8 cellular contexts compared by ENCODE assay signal in genomic region chr1:28417441-28418277, GRCh38. TPM values are rescaled to one million over a fixed set of nuclear protein-coding genes. Genes with fewer than 3 reads are reported as not detected.
DNase-seq lines count a peak whose midpoint lies in the region; TF ChIP-seq lines count a peak whose summit lies in the region.

No MANE protein-coding gene starts in this region.

- peaks cover 23 to 31% of the 10 kb centered on the region in 2 experiments for H3K4me1 Mint-ChIP-seq in H9

- peaks cover 0 to 5% (median 0%) of the 10 kb centered on the region in 3 experiments; a peak in 1 of 7 replicates for H3K36me3 Mint-ChIP-seq in H9 (ENCODE audit: insufficient read depth in 1 of 3, low read depth in 3 of 3)

- no peak overlapping the region for H2AFZ ChIP-seq in H9 (ENCODE audit: low read length)

- H3T11ph ChIP-seq in H9 (ENCODE audit: low read length): no peak overlapping the region

- no peak overlapping the region for H2AK5ac ChIP-seq in H9 (ENCODE audit: insufficient read length, low read length)

- in situ Hi-C loops in G401 (cut with HindIII; ENCODE audit: low sequenced_read_pairs): no loop called here

- no peak overlapping the region for H3K9ac ChIP-seq in H9 (ENCODE audit: extremely low read depth, insufficient read length, low read length)

- no peaks in the 10 kb centered on the region for H4K20me1 ChIP-seq in H9 (ENCODE audit: control insufficient read depth, insufficient read depth, insufficient read length)

- peak; percentile 49 for DNase-seq in AG20443 (ENCODE audit: low spot score)
- DNase-seq in H9: no peak
- DNase-seq in SW 1271 (lab: John Stamatoyannopoulos, UW): peak; percentile 54 to 81
- peak; percentile 30 to 70 for DNase-seq in foreskin fibroblast
- DNase-seq in G401 (ENCODE audit: low spot score): no peak
- no peak for DNase-seq in GM19240 (ENCODE audit: insufficient read length, low spot score)
- DNase-seq in effector CD4-positive, alpha-beta T cell: no peak
- DNase-seq in SIG-M5 (lab: John Stamatoyannopoulos, UW): no peak

- no peaks in the 10 kb centered on the region for H3K23me2 ChIP-seq in H9 (ENCODE audit: insufficient read length, low read depth, low read length, poor library complexity, severe bottlenecking)

- no peak overlapping the region for H4K8ac ChIP-seq in H9 (replicated peaks; ENCODE audit: insufficient read length, low read depth, low read length)

- H3K27me3 Mint-ChIP-seq in H9 (ENCODE audit: low read depth): no peaks in the 10 kb centered on the region

- no peak overlapping the region for H3K18ac ChIP-seq in H9 (ENCODE audit: insufficient read length, low read depth, low read length)

- H4K91ac ChIP-seq in H9 (ENCODE audit: insufficient read length, low read depth, low read length): no peak overlapping the region

- no peak overlapping the region for H2BK15ac ChIP-seq in H9 (ENCODE audit: low read depth, low read length)

- no peak overlapping the region for H3K4me3 Mint-ChIP-seq in H9

- TF ChIP-seq CTCF in H9 (conservative IDR thresholded peaks at IDR 0.05) (no peak), foreskin fibroblast (IDR thresholded peaks at IDR 0.05; ENCODE audit: low read depth, low read length) (no peak)

- no peak overlapping the region for H3K4ac ChIP-seq in H9 (ENCODE audit: low read depth, low read length)

- H3K27ac ChIP-seq in H9 (ENCODE audit: insufficient read length, low read depth, low read length): no peak overlapping the region

- H2BK120ac ChIP-seq in H9 (ENCODE audit: low read depth, low read length, poor library complexity, severe bottlenecking): no peak overlapping the region

- no peaks in the 10 kb centered on the region for H3K27me3 ChIP-seq in H9 (ENCODE audit: insufficient read depth, low read length)

- H3K4me2 ChIP-seq in H9 (ENCODE audit: insufficient read depth, insufficient read length, low read length): no peak overlapping the region

- H3K79me2 ChIP-seq in H9 (ENCODE audit: insufficient read depth, low read length): peaks cover 1% of the 10 kb centered on the region; the same call in 1 of the 2 replicates

- no peak overlapping the region for H2BK20ac ChIP-seq in H9 (ENCODE audit: low read depth, low read length, poor library complexity, severe bottlenecking)

- H3K56ac ChIP-seq in H9 (ENCODE audit: insufficient read length, low read depth, low read length): no peak overlapping the region

- H3K9me3 ChIP-seq in H9 (ENCODE audit: control insufficient read depth, low read depth, low read length): no peaks in the 10 kb centered on the region

- no peak overlapping the region for H2BK12ac ChIP-seq in H9 (ENCODE audit: insufficient read length, low read depth, low read length)

- H3K9me3 Mint-ChIP-seq in H9: no peaks in the 10 kb centered on the region

- WGBS in H9 (ENCODE audit: extremely low coverage, insufficient read length, low lambda C conversion rate): no CpG with 5 or more reads among the region's 4 CpGs

- no peak overlapping the region for H3K4me3 ChIP-seq in foreskin fibroblast (ENCODE audit: low read depth in 1 of 2, low read length in 2 of 2)

- H4K5ac ChIP-seq in H9 (ENCODE audit: insufficient read length, low read depth, low read length): no peak overlapping the region

- peaks cover 3% of the 10 kb centered on the region; the same call in 1 of the 2 replicates for H3K4me1 ChIP-seq in H9 (ENCODE audit: insufficient read depth, low read length)

- no peak overlapping the region for H3K23ac ChIP-seq in H9 (ENCODE audit: insufficient read length, low read depth, low read length)

- peak overlapping the region in 2 of 3 experiments; percentile 44 to 64; a peak in 1 of 7 replicates for H3K27ac Mint-ChIP-seq in H9

- H3K79me1 ChIP-seq in H9 (ENCODE audit: insufficient read depth, low read depth, low read length, poor library complexity, severe bottlenecking): no peaks in the 10 kb centered on the region

- no peak overlapping the region for H3K14ac ChIP-seq in H9 (ENCODE audit: insufficient read depth, low read length)

- no peak overlapping the region for H2BK5ac ChIP-seq in H9 (ENCODE audit: insufficient read length, low read length)

RNA-seq across cellular contexts. Expression of gene PHACTR4, which starts 48.1 kb away (rescaled TPM):
- 53.8 and 54.0 TPM in 2 replicates for total RNA-seq in H9 (2021)
- 3.4 and 4.8 TPM in 2 replicates for total RNA-seq in G401 (2014; rRNA removed; shearing (Covaris generic))

Comparison
In these comparisons a context has a peak if more than half of its experiments do, and no peak if none do; other contexts are left out.
1. DNase-seq: peak in AG20443 (single experiment), SW 1271 (2 of 2) and foreskin fibroblast (2 of 2); none in H9 (single experiment), G401 (single experiment), GM19240 (single experiment), effector CD4-positive, alpha-beta T cell (single experiment) and SIG-M5 (single experiment).